11 cellular contexts compared by ENCODE assay signal in genomic region chr6:125759184-125759902, GRCh38. TPM values are rescaled to one million over a fixed set of nuclear protein-coding genes. Genes with fewer than 3 reads are reported as not detected.
A peak's percentile ranks its signal among the peaks of the same experiment; 100 is the strongest.
DNase-seq lines count a peak whose midpoint lies in the region; ATAC-seq and TF ChIP-seq lines count a peak whose summit lies in the region.
"Had no signal": no experiment of that assay in that cellular context is flagged by ENCODE, and none has a peak within 500 bp of the region (broad histone marks: within the 10 kb centered on the region; RNA-seq: fewer than 3 reads in every experiment).

No MANE protein-coding gene starts in this region.

- H3K4me1 Mint-ChIP-seq in neural crest cell: peaks cover 17% of the 10 kb centered on the region
- H3K4me1 Mint-ChIP-seq in activated T-helper 1 cell treated with anti-CD3 and anti-CD28 coated beads, Interleukin-12 subunit alpha, Interleukin-12 subunit beta, Interleukin-2, Interleukin-4 antibody, amounts not matched to agents 30 ng/mL and 10 ng/mL and 1 ng/mL, durations not matched to agents 14 hours and 24 hours and 36 hours (ENCODE audit: low read depth): no peaks in the 10 kb centered on the region

- H3K27me3 Mint-ChIP-seq in neural crest cell (ENCODE audit: low read depth): peaks cover 71% of the 10 kb centered on the region
- H3K27me3 Mint-ChIP-seq in activated T-helper 1 cell treated with anti-CD3 and anti-CD28 coated beads, Interleukin-12 subunit alpha, Interleukin-12 subunit beta, Interleukin-2, Interleukin-4 antibody, amounts not matched to agents 30 ng/mL and 10 ng/mL and 1 ng/mL, durations not matched to agents 14 hours and 24 hours and 36 hours (ENCODE audit: insufficient read depth): peaks cover 34% of the 10 kb centered on the region

- intact Hi-C loops in activated T-helper 1 cell treated with anti-CD3 and anti-CD28 coated beads, Interleukin-12 subunit alpha, Interleukin-12 subunit beta, Interleukin-2, Interleukin-4 antibody, amounts not matched to agents 30 ng/mL and 10 ng/mL and 1 ng/mL, durations not matched to agents 14 hours and 24 hours and 36 hours (cut with micrococcal nuclease): no loop called here

- peak overlapping the region; percentile 86 to 98 for H3K27ac ChIP-seq in coronary artery
- H3K27ac ChIP-seq: ovary, vagina had no signal

- DNase-seq in D341Med (ENCODE audit: low spot score): peak; percentile 41
- DNase-seq in coronary artery (ENCODE audit: low spot score): peak; percentile 78
- peak; percentile 31 for DNase-seq in neural crest cell (ENCODE audit: low read depth, low spot score)
- DNase-seq in ureter (ENCODE audit: low spot score): no peak
- no peak for DNase-seq in NCI-H2029 treated with DMSO at 0.1 percent for 48 hours (lab: John Stamatoyannopoulos, UW)
- no peak for DNase-seq in activated T-helper 1 cell treated with anti-CD3 and anti-CD28 coated beads, Interleukin-12 subunit alpha, Interleukin-12 subunit beta, Interleukin-2, Interleukin-4 antibody, amounts not matched to agents 30 ng/mL and 10 ng/mL and 1 ng/mL, durations not matched to agents 14 hours and 24 hours and 36 hours (ENCODE audit: low spot score)
- DNase-seq: cortex of kidney had no signal

- no peaks in the 10 kb centered on the region for H3K9me3 Mint-ChIP-seq in neural crest cell
- H3K9me3 Mint-ChIP-seq in activated T-helper 1 cell treated with anti-CD3 and anti-CD28 coated beads, Interleukin-12 subunit alpha, Interleukin-12 subunit beta, Interleukin-2, Interleukin-4 antibody, amounts not matched to agents 30 ng/mL and 10 ng/mL and 1 ng/mL, durations not matched to agents 14 hours and 24 hours and 36 hours: no peaks in the 10 kb centered on the region

- peak; percentile 71 for ATAC-seq in HG03175 (IDR thresholded peaks at IDR 0.05; ENCODE audit: unreplicated experiment)
- ATAC-seq in esophagus mucosa: no peak

- peak overlapping the region; percentile 60 for H3K4me3 ChIP-seq in coronary artery
- H3K4me3 ChIP-seq: ovary, vagina had no signal

- no peak overlapping the region for H3K27ac Mint-ChIP-seq in neural crest cell (ENCODE audit: unreplicated experiment)
- H3K27ac Mint-ChIP-seq in activated T-helper 1 cell treated with anti-CD3 and anti-CD28 coated beads, Interleukin-12 subunit alpha, Interleukin-12 subunit beta, Interleukin-2, Interleukin-4 antibody, amounts not matched to agents 30 ng/mL and 10 ng/mL and 1 ng/mL, durations not matched to agents 14 hours and 24 hours and 36 hours: no peak overlapping the region

- peaks cover 7% of the 10 kb centered on the region for H3K36me3 Mint-ChIP-seq in neural crest cell (ENCODE audit: low read depth)
- no peaks in the 10 kb centered on the region for H3K36me3 Mint-ChIP-seq in activated T-helper 1 cell treated with anti-CD3 and anti-CD28 coated beads, Interleukin-12 subunit alpha, Interleukin-12 subunit beta, Interleukin-2, Interleukin-4 antibody, amounts not matched to agents 30 ng/mL and 10 ng/mL and 1 ng/mL, durations not matched to agents 14 hours and 24 hours and 36 hours (ENCODE audit: low read depth)

- H3K4me3 Mint-ChIP-seq in neural crest cell: no peak overlapping the region
- H3K4me3 Mint-ChIP-seq in activated T-helper 1 cell treated with anti-CD3 and anti-CD28 coated beads, Interleukin-12 subunit alpha, Interleukin-12 subunit beta, Interleukin-2, Interleukin-4 antibody, amounts not matched to agents 30 ng/mL and 10 ng/mL and 1 ng/mL, durations not matched to agents 14 hours and 24 hours and 36 hours: no peak overlapping the region

- TF ChIP-seq CTCF in coronary artery (IDR thresholded peaks at IDR 0.05) (peak; percentile 33), neural crest cell (conservative IDR thresholded peaks at IDR 0.05) (peak; percentile 54)

RNA-seq across cellular contexts. Expression of gene HEY2, which starts 9.9 kb away (rescaled TPM):
- total RNA-seq in neural crest cell: 10.8 and 11.6 TPM in 2 replicates
- total RNA-seq in ureter: 2.0 TPM
- 1.6 TPM for total RNA-seq in esophagus mucosa
- total RNA-seq in activated T-helper 1 cell treated with anti-CD3 and anti-CD28 coated beads, Interleukin-12 subunit alpha, Interleukin-12 subunit beta, Interleukin-2, Interleukin-4 antibody, amounts not matched to agents 30 ng/mL and 10 ng/mL and 1 ng/mL, durations not matched to agents 14 hours and 24 hours and 36 hours: not detected in 2 replicates

RNA-seq across cellular contexts. Expression of gene NCOA7, which starts 31.4 kb away (rescaled TPM):
- 11.0 and 11.2 TPM in 2 replicates for total RNA-seq in neural crest cell
- 62.8 TPM for total RNA-seq in ureter
- total RNA-seq in esophagus mucosa: 59.8 TPM
- 56.1 and 59.3 TPM in 2 replicates for total RNA-seq in activated T-helper 1 cell treated with anti-CD3 and anti-CD28 coated beads, Interleukin-12 subunit alpha, Interleukin-12 subunit beta, Interleukin-2, Interleukin-4 antibody, amounts not matched to agents 30 ng/mL and 10 ng/mL and 1 ng/mL, durations not matched to agents 14 hours and 24 hours and 36 hours

Comparison
In these comparisons a context has a peak if more than half of its experiments do, and no peak if none do; other contexts are left out.
1. DNase-seq: peak in D341Med (single experiment), coronary artery (single experiment) and neural crest cell (single experiment); none in ureter (single experiment), NCI-H2029 treated with DMSO at 0.1 percent for 48 hours (single experiment) and activated T-helper 1 cell treated with anti-CD3 and anti-CD28 coated beads, Interleukin-12 subunit alpha, Interleukin-12 subunit beta, Interleukin-2, Interleukin-4 antibody, amounts not matched to agents 30 ng/mL and 10 ng/mL and 1 ng/mL, durations not matched to agents 14 hours and 24 hours and 36 hours (single experiment).